ENCODE assay signal across 7 cellular contexts in the genomic region with DNA sequence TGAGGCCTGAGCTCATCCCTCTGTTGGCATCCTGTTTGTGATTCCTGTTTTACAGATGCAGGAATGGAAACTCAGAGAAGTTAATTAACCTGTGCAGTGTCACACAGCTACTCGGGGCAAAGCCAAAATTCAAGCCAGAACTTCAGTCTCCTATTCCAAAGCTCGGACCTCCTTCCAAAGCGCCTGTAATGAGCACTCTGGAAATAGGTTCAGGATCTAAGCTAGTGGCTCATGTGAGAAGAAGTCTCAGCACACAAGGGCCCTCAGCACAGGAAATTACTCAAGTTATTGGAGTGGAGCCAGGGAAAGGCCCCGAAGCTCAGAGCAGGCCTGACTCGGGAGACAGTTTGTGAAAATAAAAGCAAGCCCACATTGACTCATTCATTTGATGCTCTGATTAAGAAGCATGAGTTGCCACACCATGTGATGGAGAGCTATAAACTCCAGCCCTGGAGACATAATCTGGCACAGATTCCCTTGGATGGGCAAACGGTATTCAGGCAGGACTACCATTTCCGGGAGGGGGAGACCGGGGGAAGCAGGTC. TPM values are rescaled to one million over a fixed set of nuclear protein-coding genes. Genes with fewer than 3 reads are reported as not detected.
A peak's percentile ranks its signal among the peaks of the same experiment; 100 is the strongest.
DNase-seq lines count a peak whose midpoint lies in the region; ATAC-seq and TF ChIP-seq lines count a peak whose summit lies in the region.

No MANE protein-coding gene starts in this region.

- H3K4me1 Mint-ChIP-seq in activated T-cell treated with anti-CD3 and anti-CD28 coated beads, Interleukin-2, amount 50 U/mL, for 72 hours (ENCODE audit: low read depth), result peaks cover 56% of the 10 kb centered on the region

- no peaks in the 10 kb centered on the region for H3K4me1 ChIP-seq in prostate gland (replicated peaks)

- no peaks in the 10 kb centered on the region for H3K36me3 Mint-ChIP-seq in activated T-cell treated with anti-CD3 and anti-CD28 coated beads, Interleukin-2, amount 50 U/mL, for 72 hours (ENCODE audit: insufficient read depth in 2 of 2)

- H3K4me3 ChIP-seq in fibroblast of villous mesenchyme (ENCODE audit: low read depth, low read length), result no peak overlapping the region
- no peak overlapping the region for H3K4me3 ChIP-seq in prostate gland

- TF ChIP-seq CTCF in fibroblast of villous mesenchyme (IDR thresholded peaks at IDR 0.05; ENCODE audit: insufficient read depth, low read depth, low read length), result no peak
- TF ChIP-seq CTCF in prostate gland (IDR thresholded peaks at IDR 0.05), result no peak

- no peaks in the 10 kb centered on the region for H3K9me3 ChIP-seq in prostate gland

- peak; percentile 23 for TF ChIP-seq POLR2A in prostate gland (IDR thresholded peaks at IDR 0.05)

- H3K27me3 ChIP-seq in prostate gland (replicated peaks; ENCODE audit: insufficient read depth), result no peaks in the 10 kb centered on the region

- WGBS in prostate gland, result 11% methylated on average over 8 of the region's 8 CpGs

- peak overlapping the region; percentile 71 to 73 for H3K27ac ChIP-seq in prostate gland

- intact Hi-C loops in prostate gland (cut with DNase I), result no loop called here

- ATAC-seq in GM18520 (IDR thresholded peaks at IDR 0.05; ENCODE audit: unreplicated experiment), result peak; percentile 84
- ATAC-seq in HG03108 (IDR thresholded peaks at IDR 0.05; ENCODE audit: unreplicated experiment), result peak; percentile 83
- peak; percentile 99 for ATAC-seq in activated T-cell treated with anti-CD3 and anti-CD28 coated beads, Interleukin-2, amount 50 U/mL, for 72 hours (replicated peaks in 1 of 2)

- peak overlapping the region; percentile 38 to 70 for H3K4me3 Mint-ChIP-seq in activated T-cell treated with anti-CD3 and anti-CD28 coated beads, Interleukin-2, amount 50 U/mL, for 72 hours

- DNase-seq in activated T-cell treated with anti-CD3 and anti-CD28 coated beads, Interleukin-2, amount 50 U/mL, for 72 hours, result peak; percentile 76 to 78
- peak; percentile 100 for DNase-seq in fibroblast of villous mesenchyme (ENCODE audit: low read depth)
- peak; percentile 89 for DNase-seq in prostate gland (ENCODE audit: low spot score)
- DNase-seq in ureter (ENCODE audit: low spot score), result peak; percentile 92

- H3K27me3 Mint-ChIP-seq in activated T-cell treated with anti-CD3 and anti-CD28 coated beads, Interleukin-2, amount 50 U/mL, for 72 hours (ENCODE audit: low read depth), result no peaks in the 10 kb centered on the region

- H3K9me3 Mint-ChIP-seq in activated T-cell treated with anti-CD3 and anti-CD28 coated beads, Interleukin-2, amount 50 U/mL, for 72 hours, result no peaks in the 10 kb centered on the region

- H3K27ac Mint-ChIP-seq in activated T-cell treated with anti-CD3 and anti-CD28 coated beads, Interleukin-2, amount 50 U/mL, for 72 hours, result peak overlapping the region; percentile 17

- H3K36me3 ChIP-seq in prostate gland, result no peaks in the 10 kb centered on the region

TF ChIP-seq in PFSK-1, 5 proteins besides CTCF, POLR2A, EP300 and RAD21:
- TF ChIP-seq SIN3A (IDR thresholded peaks at IDR 0.05; ENCODE audit: borderline replicate concordance, insufficient read depth, low read length) (peak; percentile 94; the same call in 1 of the 2 replicates), FOXP2 (optimal IDR thresholded peaks at IDR 0.05; ENCODE audit: borderline replicate concordance, extremely low read depth, extremely low read length, insufficient read depth) (peak; percentile 35), POLR2AphosphoS5 (IDR thresholded peaks at IDR 0.05; ENCODE audit: low read depth, low read length) (peak; percentile 35; the same call in 1 of the 2 replicates), TAF1 (IDR thresholded peaks at IDR 0.05; ENCODE audit: borderline replicate concordance, insufficient read depth, low read length) (peak; percentile 15; the same call in 1 of the 2 replicates)
- TF ChIP-seq, protein P1, sequence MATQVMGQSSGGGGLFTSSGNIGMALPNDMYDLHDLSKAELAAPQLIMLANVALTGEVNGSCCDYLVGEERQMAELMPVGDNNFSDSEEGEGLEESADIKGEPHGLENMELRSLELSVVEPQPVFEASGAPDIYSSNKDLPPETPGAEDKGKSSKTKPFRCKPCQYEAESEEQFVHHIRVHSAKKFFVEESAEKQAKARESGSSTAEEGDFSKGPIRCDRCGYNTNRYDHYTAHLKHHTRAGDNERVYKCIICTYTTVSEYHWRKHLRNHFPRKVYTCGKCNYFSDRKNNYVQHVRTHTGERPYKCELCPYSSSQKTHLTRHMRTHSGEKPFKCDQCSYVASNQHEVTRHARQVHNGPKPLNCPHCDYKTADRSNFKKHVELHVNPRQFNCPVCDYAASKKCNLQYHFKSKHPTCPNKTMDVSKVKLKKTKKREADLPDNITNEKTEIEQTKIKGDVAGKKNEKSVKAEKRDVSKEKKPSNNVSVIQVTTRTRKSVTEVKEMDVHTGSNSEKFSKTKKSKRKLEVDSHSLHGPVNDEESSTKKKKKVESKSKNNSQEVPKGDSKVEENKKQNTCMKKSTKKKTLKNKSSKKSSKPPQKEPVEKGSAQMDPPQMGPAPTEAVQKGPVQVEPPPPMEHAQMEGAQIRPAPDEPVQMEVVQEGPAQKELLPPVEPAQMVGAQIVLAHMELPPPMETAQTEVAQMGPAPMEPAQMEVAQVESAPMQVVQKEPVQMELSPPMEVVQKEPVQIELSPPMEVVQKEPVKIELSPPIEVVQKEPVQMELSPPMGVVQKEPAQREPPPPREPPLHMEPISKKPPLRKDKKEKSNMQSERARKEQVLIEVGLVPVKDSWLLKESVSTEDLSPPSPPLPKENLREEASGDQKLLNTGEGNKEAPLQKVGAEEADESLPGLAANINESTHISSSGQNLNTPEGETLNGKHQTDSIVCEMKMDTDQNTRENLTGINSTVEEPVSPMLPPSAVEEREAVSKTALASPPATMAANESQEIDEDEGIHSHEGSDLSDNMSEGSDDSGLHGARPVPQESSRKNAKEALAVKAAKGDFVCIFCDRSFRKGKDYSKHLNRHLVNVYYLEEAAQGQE (IDR thresholded peaks at IDR 0.05; ENCODE audit: insufficient read depth in 1 of 2, low read depth in 2 of 2, low read length in 2 of 2), result peak in 1 of 2 experiments; percentile 71; a peak in 1 of 4 replicates

RNA-seq across cellular contexts. Expression of a gene that starts 50.6 kb away (rescaled TPM):
- 3.9 TPM for polyA plus RNA-seq in PFSK-1 (2012; ENCODE audit: insufficient read length, low read depth)
- 10 to 100 TPM; 43.9 to 50.7 TPM for total RNA-seq in activated T-cell treated with anti-CD3 and anti-CD28 coated beads, Interleukin-2, amount 50 U/mL, for 72 hours
- total RNA-seq in fibroblast of villous mesenchyme, result 56.7 and 88.9 TPM in 2 replicates
- 10 to 100 TPM; 21.9 to 41.7 TPM for total RNA-seq in prostate gland
- 66.1 TPM for total RNA-seq in ureter
